In the genomic region with DNA sequence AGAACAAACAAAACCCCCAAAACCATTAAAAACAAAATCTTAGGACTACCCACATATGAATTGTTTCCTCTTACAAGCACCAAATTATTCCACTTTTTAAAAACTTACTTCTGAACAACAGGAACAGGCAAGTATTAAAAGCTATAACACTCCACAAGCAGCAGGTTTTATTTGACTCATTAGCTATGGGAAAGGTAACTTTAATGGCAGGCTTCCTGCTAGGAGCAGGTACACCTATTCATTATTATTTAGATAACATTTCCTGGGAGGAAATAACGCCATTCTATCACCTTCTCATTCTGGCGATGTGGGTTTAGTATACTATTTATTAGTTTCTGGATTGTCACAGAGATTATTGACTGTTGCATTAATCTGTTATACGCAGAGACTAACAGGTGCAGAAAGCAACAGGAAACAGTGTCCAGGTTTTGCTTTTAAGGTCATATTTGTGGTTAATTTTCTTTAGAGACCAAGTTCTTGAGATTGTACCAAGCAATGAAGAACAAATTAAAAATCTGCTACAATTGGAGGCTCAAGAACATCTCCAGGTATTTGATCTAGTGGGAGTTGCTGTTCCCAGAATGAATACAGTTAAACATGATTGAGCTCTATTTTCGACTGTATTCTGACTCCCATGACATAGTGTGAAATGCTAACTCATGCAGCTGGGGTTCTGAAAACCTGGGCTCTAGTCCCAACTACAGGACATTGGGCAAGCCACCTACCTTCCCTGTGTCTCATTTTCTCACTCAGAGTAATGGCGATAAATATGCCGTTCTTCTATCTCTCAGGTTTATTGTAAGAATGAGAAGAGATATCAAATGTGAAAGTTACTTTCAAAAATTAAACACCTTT, we compare ENCODE assay signal across 23 cellular contexts. TPM values are rescaled to one million over a fixed set of nuclear protein-coding genes. Genes with fewer than 3 reads are reported as not detected.
DNase-seq lines count a peak whose midpoint lies in the region; ATAC-seq and TF ChIP-seq lines count a peak whose summit lies in the region.
"Had no signal": no experiment of that assay in that cellular context is flagged by ENCODE, and none has a peak within 500 bp of the region (broad histone marks: within the 10 kb centered on the region; RNA-seq: fewer than 3 reads in every experiment).

No MANE protein-coding gene starts in this region.

- TF ChIP-seq CTCF in MM.1S (IDR thresholded peaks at IDR 0.05; ENCODE audit: low read length), result no peak
- no peak for TF ChIP-seq CTCF in hepatocyte (IDR thresholded peaks at IDR 0.05; ENCODE audit: poor library complexity)
- TF ChIP-seq CTCF in A673 (conservative IDR thresholded peaks at IDR 0.05; ENCODE audit: low read depth, low read length), result no peak

- H3K4me2 ChIP-seq in MM.1S (ENCODE audit: low read depth, low read length), result peak overlapping the region; percentile 4; the same call in 1 of the 2 replicates
- peak overlapping the region; percentile 67 for H3K4me2 ChIP-seq in hepatocyte
- H3K4me2 ChIP-seq: KMS-11, SK-N-SH had no signal

- peak overlapping the region; percentile 2; the same call in 1 of the 2 replicates for H3K27ac ChIP-seq in MM.1S (ENCODE audit: low read length)
- H3K27ac ChIP-seq in hepatocyte, result no peak overlapping the region
- H3K27ac ChIP-seq in A673 (ENCODE audit: low read depth, low read length, poor library complexity, severe bottlenecking), result no peak overlapping the region
- no peak overlapping the region for H3K27ac ChIP-seq in right cardiac atrium (ENCODE audit: low read length)
- H3K27ac ChIP-seq: GM23248, KMS-11 had no signal

- intact Hi-C loops in A673 (cut with micrococcal nuclease; ENCODE audit: unreplicated experiment), result no loop called here
- intact Hi-C loops in right cardiac atrium (cut with DNase I), result no loop called here

- H3K36me3 ChIP-seq in MM.1S (replicated peaks; ENCODE audit: insufficient read depth, low read length) (no peaks in the 10 kb centered on the region), hepatocyte (replicated peaks; ENCODE audit: insufficient read depth, low read depth) (no peaks in the 10 kb centered on the region), A673 (ENCODE audit: insufficient read depth, low read length, poor library complexity, severe bottlenecking) (no peaks in the 10 kb centered on the region)
- H3K36me3 ChIP-seq: BE2C had no signal

- no peaks in the 10 kb centered on the region for H3K27me3 ChIP-seq in MM.1S (replicated peaks; ENCODE audit: insufficient read depth, low read length)
- H3K27me3 ChIP-seq in hepatocyte, result no peaks in the 10 kb centered on the region
- no peaks in the 10 kb centered on the region for H3K27me3 ChIP-seq in A673 (replicated peaks; ENCODE audit: insufficient read depth, low read depth, low read length, poor library complexity)
- no peaks in the 10 kb centered on the region for H3K27me3 ChIP-seq in right cardiac atrium (ENCODE audit: control insufficient read depth, insufficient read depth)

- H2AFZ ChIP-seq in MM.1S (ENCODE audit: low read length) (0 out of 2 replicates have a peak overlapping the region, but pooled peaks have one; percentile 8), hepatocyte (no peak overlapping the region)
- H2AFZ ChIP-seq: GM23248 had no signal

- H3K9me3 ChIP-seq in MM.1S (replicated peaks; ENCODE audit: insufficient read depth, low read length) (no peaks in the 10 kb centered on the region), hepatocyte (ENCODE audit: low read depth) (no peaks in the 10 kb centered on the region), A673 (ENCODE audit: low read depth, low read length, poor library complexity, severe bottlenecking) (no peaks in the 10 kb centered on the region), right cardiac atrium (ENCODE audit: control insufficient read depth, low read length) (no peaks in the 10 kb centered on the region)
- H3K9me3 ChIP-seq: BE2C, SK-N-SH had no signal

- CTCF ChIA-PET in A673 (lab: Charles Lee), result no interaction called here

- H3F3A ChIP-seq in MM.1S (ENCODE audit: insufficient read depth, low read length), result no peaks in the 10 kb centered on the region

- H3K9me2 ChIP-seq in MM.1S (replicated peaks; ENCODE audit: insufficient read depth, low read length) (no peaks in the 10 kb centered on the region), hepatocyte (replicated peaks; ENCODE audit: insufficient read depth) (no peaks in the 10 kb centered on the region)
- H3K9me2 ChIP-seq: SK-N-SH had no signal

- H3K4me1 ChIP-seq in MM.1S (ENCODE audit: low read length), result peaks cover 13% of the 10 kb centered on the region
- H3K4me1 ChIP-seq in hepatocyte (ENCODE audit: insufficient read depth), result peaks cover 30% of the 10 kb centered on the region
- H3K4me1 ChIP-seq in A673 (ENCODE audit: insufficient read depth, low read length, poor library complexity, severe bottlenecking), result peaks cover 21% of the 10 kb centered on the region
- peaks cover 5% of the 10 kb centered on the region for H3K4me1 ChIP-seq in right cardiac atrium (ENCODE audit: control insufficient read depth, insufficient read depth, low read length)
- H3K4me1 ChIP-seq: BE2C had no signal

- ATAC-seq in HG03280 (IDR thresholded peaks at IDR 0.05; ENCODE audit: unreplicated experiment) (no peak), right cardiac atrium (no peak)

- H3K4me3 ChIP-seq in MM.1S (ENCODE audit: low read length), result no peak overlapping the region
- H3K4me3 ChIP-seq in hepatocyte, result no peak overlapping the region
- H3K4me3 ChIP-seq in A673 (ENCODE audit: low read depth, low read length, poor library complexity, severe bottlenecking), result no peak overlapping the region
- no peak overlapping the region for H3K4me3 ChIP-seq in right cardiac atrium (ENCODE audit: low read length)
- H3K4me3 ChIP-seq: GM23248 had no signal

- no peaks in the 10 kb centered on the region for H3K79me2 ChIP-seq in MM.1S (ENCODE audit: low read length)
- peaks cover 5% of the 10 kb centered on the region for H3K79me2 ChIP-seq in hepatocyte

- no peaks in the 10 kb centered on the region for H4K20me1 ChIP-seq in MM.1S (ENCODE audit: insufficient read depth, low read length)
- H4K20me1 ChIP-seq in hepatocyte (ENCODE audit: insufficient read depth, poor library complexity, severe bottlenecking), result no peaks in the 10 kb centered on the region

- WGBS in hepatocyte (ENCODE audit: low lambda C conversion rate, missing lambda C conversion rate), result 79% methylated on average over 6 of the region's 6 CpGs
- 76% methylated on average over 6 of the region's 6 CpGs for WGBS in right cardiac atrium

- H3K9ac ChIP-seq in MM.1S (ENCODE audit: low read length), result no peak overlapping the region
- H3K9ac ChIP-seq: GM23248, KMS-11, SK-N-SH had no signal

- no TSS peak for BruUV-seq in A673 (replicated peaks; lab: Mats Ljungman, UMichigan)

- DNase-seq in DMS153 treated with DMSO at 0.1 percent for 48 hours (lab: John Stamatoyannopoulos, UW; ENCODE audit: unreplicated experiment) (peak; percentile 32), MM.1S (peak; percentile 59), NCI-H748 (lab: John Stamatoyannopoulos, UW; ENCODE audit: unreplicated experiment) (peak; percentile 39), hepatocyte (ENCODE audit: low spot score) (no peak), A673 (ENCODE audit: low spot score) (no peak), right cardiac atrium (no peak)
- no peak for DNase-seq in activated CD8-positive, alpha-beta memory T cell treated with anti-CD3 and anti-CD28 coated beads, Interleukin-2, amount 50 U/mL, for 48 hours
- DNase-seq: BE2C; CD8-positive, alpha-beta memory T cell; GM23248; H7; IMR-90; NCI-H1092 treated with DMSO at 0.1 percent for 48 hours; NCI-H1694; NCI-H446 treated with DMSO at 0.1 percent for 48 hours; NCI-H526; SK-N-SH; SW 1271; T-helper 9 cell had no signal

- POLR2A ChIA-PET in A673 (lab: Charles Lee; ENCODE audit: low non-redundant PET), result no interaction called here

RNA-seq across cellular contexts. Expression of a gene that starts 2.0 kb away (rescaled TPM):
- total RNA-seq in hepatocyte (198 and 298 TPM in 2 replicates), A673 (2021) (0.26 and 0.43 TPM in 2 replicates), right cardiac atrium (under 1 TPM in 1 of 4 donors, not detected in 3; 0.67 TPM)
- polyA plus RNA-seq in hepatocyte (284 and 303 TPM in 2 replicates), right cardiac atrium (0.05 TPM)
- total RNA-seq: CD8-positive, alpha-beta memory T cell; G401; GM23248; H7; IMR-90 had no signal
- polyA plus RNA-seq: CD14-positive monocyte; CD8-positive, alpha-beta memory T cell; GM23248 had no signal

RNA-seq across cellular contexts. Expression of a gene that starts 24.3 kb away (rescaled TPM):
- total RNA-seq in hepatocyte (1.1 and 2.1 TPM in 2 replicates), A673 (2021) (0.35 TPM in 1 of 2 replicates, not detected in the other), right cardiac atrium (under 1 TPM in 3 of 4 donors, not detected in 1; 0.34 to 0.84 (median 0.65) TPM)
- polyA plus RNA-seq in hepatocyte (1.9 and 3.3 TPM in 2 replicates), right cardiac atrium (0.02 TPM)
- total RNA-seq: CD8-positive, alpha-beta memory T cell; G401; H7 had no signal
- polyA plus RNA-seq: CD14-positive monocyte; CD8-positive, alpha-beta memory T cell had no signal

Comparison
In these comparisons a context has a peak if more than half of its experiments do, and no peak if none do; other contexts are left out.
1. DNase-seq: peak in DMS153 treated with DMSO at 0.1 percent for 48 hours (single experiment), MM.1S (single experiment) and NCI-H748 (single experiment); none in hepatocyte (single experiment), activated CD8-positive, alpha-beta memory T cell treated with anti-CD3 and anti-CD28 coated beads, Interleukin-2, amount 50 U/mL, for 48 hours (single experiment), A673 (single experiment) and right cardiac atrium (0 of 3).
2. RNA of a gene that starts 2.0 kb away (total RNA-seq): 198 to 298 TPM in hepatocyte; 0.26 to 0.43 TPM in A673 and 0.67 TPM in right cardiac atrium; every median in the first group is over 100 times any median in the second.